ENCODE assay signal across 7 cellular contexts in genomic region chr9:137738182-137738696, GRCh38.
DNase-seq lines count a peak whose midpoint lies in the region; ATAC-seq, FAIRE-seq and TF ChIP-seq lines count a peak whose summit lies in the region.
"Not testable (repeated sequence)": the region's sequence is repeated elsewhere in the genome, so short reads cannot be mapped to it uniquely, and the experiment has no call there.

No MANE protein-coding gene starts in this region.

- not testable (repeated sequence) for TF ChIP-seq RAD21 in K562 (CRISPR knock-in tag; conservative IDR thresholded peaks at IDR 0.05 in 1 of 2, IDR thresholded peaks at IDR 0.05 in 1 of 2)

- not testable (repeated sequence) for H3K4me1 ChIP-seq in K562 (replicated peaks in 1 of 2; ENCODE audit: control insufficient read depth in 2 of 2, insufficient read depth in 2 of 2, low read length in 2 of 2)

- peak; percentile 61 for ATAC-seq in GM18505 (IDR thresholded peaks at IDR 0.05; ENCODE audit: unreplicated experiment)
- peak; percentile 93 for ATAC-seq in GM21390 (IDR thresholded peaks at IDR 0.05; ENCODE audit: unreplicated experiment)
- peak; percentile 84 for ATAC-seq in HG02678 (IDR thresholded peaks at IDR 0.05; ENCODE audit: unreplicated experiment)
- peak; percentile 75 for ATAC-seq in HG03095 (IDR thresholded peaks at IDR 0.05; ENCODE audit: unreplicated experiment)
- ATAC-seq in HG03521 (IDR thresholded peaks at IDR 0.05; ENCODE audit: unreplicated experiment): peak; percentile 85
- not testable (repeated sequence) for ATAC-seq in K562

- POLR2A ChIA-PET in K562 (lab: Yijun Ruan, JAX): not testable (repeated sequence)

- not testable (repeated sequence) for BruUV-seq in K562 (replicated peaks; lab: Mats Ljungman, UMichigan)

- 88% methylated on average over 5 of the region's 14 CpGs for WGBS in K562 (ENCODE audit: insufficient coverage, low coverage, missing lambda C conversion rate)

- not testable (repeated sequence) for H3K9ac ChIP-seq in K562 (ENCODE audit: insufficient read depth in 1 of 2, low read depth in 2 of 2, low read length in 2 of 2)

- H3K27me3 ChIP-seq in K562 (ENCODE audit: control insufficient read depth in 2 of 2, insufficient read depth in 2 of 2, low read length in 2 of 2): not testable (repeated sequence)

- peak; percentile 23 for FAIRE-seq in K562 (lab: Jason Lieb, UNC)

- not testable (repeated sequence) for H3K9me1 ChIP-seq in K562 (ENCODE audit: control insufficient read depth, insufficient read depth, low read length)

- peaks cover 51% of the 10 kb centered on the region; the same call in 2 of the 3 replicates for H3K36me3 ChIP-seq in K562 (ENCODE audit: control insufficient read depth, insufficient read depth, low read length)

- not testable (repeated sequence) for TF ChIP-seq EP300 in K562 (IDR thresholded peaks at IDR 0.05; ENCODE audit: low read length)

- CTCF ChIA-PET in K562 (lab: Yijun Ruan, JAX; ENCODE audit: low intra/inter-chr PET ratio): not testable (repeated sequence)

- H3K4me3 ChIP-seq in K562: not testable (repeated sequence)

- TF ChIP-seq CTCF in K562 (IDR thresholded peaks at IDR 0.05 in 2 of 3, conservative IDR thresholded peaks at IDR 0.05 in 1 of 3; ENCODE audit: insufficient read depth in 2 of 3, low read depth in 1 of 3, low read length in 3 of 3): not testable (repeated sequence)

- not testable (repeated sequence) for H3K27ac ChIP-seq in K562 (ENCODE audit: extremely low read depth, low read depth, low read length)

- TF ChIP-seq POLR2A in GM18505 (IDR thresholded peaks at IDR 0.05; ENCODE audit: borderline replicate concordance, extremely low read depth, insufficient read depth, insufficient read length); K562 (conservative IDR thresholded peaks at IDR 0.05): not testable (repeated sequence)
- peak; percentile 13 for TF ChIP-seq POLR2A in GM19099 (IDR thresholded peaks at IDR 0.05; ENCODE audit: extremely low read depth, insufficient read length, low read depth)

- not testable (repeated sequence) for H3K9me3 ChIP-seq in K562 (replicated peaks; ENCODE audit: control insufficient read depth, insufficient read depth, low read depth, low read length)

- not testable (repeated sequence) for H2AFZ ChIP-seq in K562 (ENCODE audit: low read depth, low read length)

- H3K79me2 ChIP-seq in K562 (ENCODE audit: control insufficient read depth, insufficient read depth, low read length): not testable (repeated sequence)

- H3K4me2 ChIP-seq in K562 (ENCODE audit: insufficient read depth, low read length): not testable (repeated sequence)

- in situ Hi-C loops in K562 (cut with MboI): not testable (repeated sequence)

- H4K20me1 ChIP-seq in K562 (replicated peaks; ENCODE audit: control insufficient read depth, insufficient read depth, low read length): not testable (repeated sequence)

- not testable (repeated sequence) for DNase-seq in K562 (ENCODE audit: extremely low read depth in 1 of 4, low spot score in 3 of 4)

- intact Hi-C loops in K562 (cut with micrococcal nuclease): not testable (repeated sequence)
